In genomic region chr10:80878330-80878729, GRCh38 we compare ENCODE assay signal across 31 cellular contexts.
"Had no signal": no experiment of that assay in that cellular context is flagged by ENCODE, and none has a peak within 500 bp of the region (broad histone marks: within the 10 kb centered on the region; RNA-seq: fewer than 3 reads in every experiment).

No MANE protein-coding gene starts in this region.

- H2AFZ ChIP-seq: hepatocyte had no signal

- H3K4me3 ChIP-seq: ascending aorta, cardiac muscle cell, coronary artery, dorsolateral prefrontal cortex, gastrocnemius medialis, hepatocyte, mucosa of descending colon, prostate gland, smooth muscle cell, uterus had no signal

- H3K27ac ChIP-seq: ascending aorta, cardiac muscle cell, coronary artery, dorsolateral prefrontal cortex, gastrocnemius medialis, hepatocyte, neutrophil, prostate gland, uterus had no signal

- H3K36me3 Mint-ChIP-seq: activated naive CD4-positive, alpha-beta T cell treated with anti-CD3 and anti-CD28 coated beads, Interleukin-2, amount 10 ng/mL, durations not matched to agents 7 days and 5 days; activated naive CD8-positive, alpha-beta T cell treated with anti-CD3 and anti-CD28 coated beads, Interleukin-2, amount 10 ng/mL, durations not matched to agents 7 days and 5 days; brain; stimulated activated memory B cell treated with anti-CD40 and anti-IgM and Interleukin-4, amounts not matched to agents 10 μg/mL and 1 μg/mL and 100 μg/mL, for 72 hours; type B pancreatic cell had no signal

- H3K4me1 Mint-ChIP-seq: activated naive CD4-positive, alpha-beta T cell treated with anti-CD3 and anti-CD28 coated beads, Interleukin-2, amount 10 ng/mL, durations not matched to agents 7 days and 5 days; activated naive CD8-positive, alpha-beta T cell treated with anti-CD3 and anti-CD28 coated beads, Interleukin-2, amount 10 ng/mL, durations not matched to agents 7 days and 5 days; brain; nephron; stimulated activated memory B cell treated with anti-CD40 and anti-IgM and Interleukin-4, amounts not matched to agents 10 μg/mL and 1 μg/mL and 100 μg/mL, for 72 hours; stimulated activated naive CD8-positive, alpha-beta T cell treated with anti-CD3 and anti-CD28 coated beads, Interleukin-15, amount 100 ng/mL, for 72 hours had no signal

- H3K79me2 ChIP-seq: hepatocyte had no signal

- H3K27ac Mint-ChIP-seq: activated naive CD4-positive, alpha-beta T cell treated with anti-CD3 and anti-CD28 coated beads, Interleukin-2, amount 10 ng/mL, durations not matched to agents 7 days and 5 days; activated naive CD8-positive, alpha-beta T cell treated with anti-CD3 and anti-CD28 coated beads, Interleukin-2, amount 10 ng/mL, durations not matched to agents 7 days and 5 days; brain; nephron; stimulated activated memory B cell treated with anti-CD40 and anti-IgM and Interleukin-4, amounts not matched to agents 10 μg/mL and 1 μg/mL and 100 μg/mL, for 72 hours; stimulated activated naive CD8-positive, alpha-beta T cell treated with anti-CD3 and anti-CD28 coated beads, Interleukin-15, amount 100 ng/mL, for 72 hours; type B pancreatic cell had no signal

- ATAC-seq: gastrocnemius medialis; left cardiac atrium; left ventricle myocardium superior; mucosa of descending colon; stimulated activated memory B cell treated with anti-CD40 and anti-IgM and Interleukin-4, amounts not matched to agents 10 μg/mL and 1 μg/mL and 100 μg/mL, for 72 hours; stimulated activated naive CD8-positive, alpha-beta T cell treated with anti-CD3 and anti-CD28 coated beads, Interleukin-15, amount 100 ng/mL, for 72 hours had no signal

- H3K4me3 Mint-ChIP-seq: activated naive CD4-positive, alpha-beta T cell treated with anti-CD3 and anti-CD28 coated beads, Interleukin-2, amount 10 ng/mL, durations not matched to agents 7 days and 5 days; activated naive CD8-positive, alpha-beta T cell treated with anti-CD3 and anti-CD28 coated beads, Interleukin-2, amount 10 ng/mL, durations not matched to agents 7 days and 5 days; brain; nephron; stimulated activated memory B cell treated with anti-CD40 and anti-IgM and Interleukin-4, amounts not matched to agents 10 μg/mL and 1 μg/mL and 100 μg/mL, for 72 hours; stimulated activated naive CD8-positive, alpha-beta T cell treated with anti-CD3 and anti-CD28 coated beads, Interleukin-15, amount 100 ng/mL, for 72 hours; type B pancreatic cell had no signal

- H3K36me3 ChIP-seq: ascending aorta, cardiac muscle cell, gastrocnemius medialis, neutrophil, prostate gland, uterus had no signal

- H3K4me1 ChIP-seq: ascending aorta, gastrocnemius medialis, prostate gland, uterus had no signal

- H3K4me2 ChIP-seq: hepatocyte, smooth muscle cell had no signal

- H3K9me3 ChIP-seq: ascending aorta, gastrocnemius medialis, mucosa of descending colon, neutrophil, prostate gland, uterus had no signal

- H3K9me3 Mint-ChIP-seq: activated naive CD4-positive, alpha-beta T cell treated with anti-CD3 and anti-CD28 coated beads, Interleukin-2, amount 10 ng/mL, durations not matched to agents 7 days and 5 days; stimulated activated memory B cell treated with anti-CD40 and anti-IgM and Interleukin-4, amounts not matched to agents 10 μg/mL and 1 μg/mL and 100 μg/mL, for 72 hours; stimulated activated naive CD8-positive, alpha-beta T cell treated with anti-CD3 and anti-CD28 coated beads, Interleukin-15, amount 100 ng/mL, for 72 hours; type B pancreatic cell had no signal

- H3K27me3 Mint-ChIP-seq: activated naive CD4-positive, alpha-beta T cell treated with anti-CD3 and anti-CD28 coated beads, Interleukin-2, amount 10 ng/mL, durations not matched to agents 7 days and 5 days; activated naive CD8-positive, alpha-beta T cell treated with anti-CD3 and anti-CD28 coated beads, Interleukin-2, amount 10 ng/mL, durations not matched to agents 7 days and 5 days; stimulated activated naive CD8-positive, alpha-beta T cell treated with anti-CD3 and anti-CD28 coated beads, Interleukin-15, amount 100 ng/mL, for 72 hours had no signal

- DNase-seq: activated CD4-positive, alpha-beta T cell treated with anti-CD3 and anti-CD28 coated beads for 4 hours; activated CD4-positive, alpha-beta T cell treated with anti-CD3 and anti-CD28 coated beads, Interleukin-2, amount 50 U/mL, for 4 hours; activated effector memory CD4-positive, alpha-beta T cell treated with anti-CD3 and anti-CD28 coated beads, Interleukin-2, amount 50 U/mL, for 16 hours; activated naive CD4-positive, alpha-beta T cell treated with anti-CD3 and anti-CD28 coated beads, Interleukin-2, amount 10 ng/mL, durations not matched to agents 7 days and 5 days; activated naive CD8-positive, alpha-beta T cell treated with anti-CD3 and anti-CD28 coated beads, Interleukin-2, amount 10 ng/mL, durations not matched to agents 7 days and 5 days; activated T-cell treated with anti-CD3 and anti-CD28 coated beads for 4 hours; cerebellar nuclear complex; dorsolateral prefrontal cortex; effector memory CD4-positive, alpha-beta T cell; gastrocnemius medialis; left cardiac atrium; left ventricle myocardium superior; mucosa of descending colon; retina; stimulated activated CD4-positive, alpha-beta T cell treated with anti-CD3 and anti-CD28 coated beads, Interleukin-1b, Interleukin-23, amount 100 ng/mL, for 48 hours; stimulated activated CD4-positive, alpha-beta T cell treated with anti-CD3 and anti-CD28 coated beads, Interleukin-4, amount 100 ng/mL, for 4 hours; stimulated activated CD8-positive, alpha-beta memory T cell treated with anti-CD3 and anti-CD28 coated beads, Interleukin-4, amount 100 ng/mL, for 48 hours; stimulated activated naive CD8-positive, alpha-beta T cell treated with anti-CD3 and anti-CD28 coated beads, Interleukin-15, amount 100 ng/mL, for 72 hours; substantia nigra; uterus had no signal

- H3K27me3 ChIP-seq: ascending aorta, cardiac muscle cell, gastrocnemius medialis, hepatocyte, neutrophil, uterus had no signal
